In the genomic region with DNA sequence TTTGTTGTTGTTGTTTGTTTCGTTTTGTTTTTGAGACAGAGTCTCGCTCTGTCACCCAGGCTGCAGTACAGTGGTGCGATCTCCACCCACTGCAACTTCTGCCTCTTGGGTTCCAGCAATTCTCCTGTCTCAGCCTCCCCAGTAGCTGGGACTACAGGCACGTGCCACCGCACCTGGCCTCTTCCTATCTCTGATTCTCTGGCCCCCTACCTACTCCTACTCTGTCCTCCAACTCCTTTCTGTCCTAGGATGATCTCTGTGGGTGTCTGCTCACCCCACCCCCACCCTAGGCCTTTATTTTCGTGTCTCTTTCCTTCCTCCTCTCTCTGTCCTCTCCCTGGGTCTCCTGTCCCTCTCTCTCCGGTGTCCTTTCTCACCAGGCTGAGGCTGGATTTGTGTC, we compare ENCODE assay signal across 1 cellular context.
TF ChIP-seq lines count a peak whose summit lies in the region.

No MANE protein-coding gene starts in this region.

TF ChIP-seq in A549, 52 proteins besides CTCF, POLR2A, EP300 and RAD21 (continued from another document):
- TF ChIP-seq PBX3 (IDR thresholded peaks at IDR 0.05), result no peak
- no peak for TF ChIP-seq RNF2 (IDR thresholded peaks at IDR 0.05; ENCODE audit: borderline replicate concordance, low read depth)
